ENCODE assay signal across 8 cellular contexts in genomic region chr10:117374506-117375359, GRCh38. TPM values are rescaled to one million over a fixed set of nuclear protein-coding genes. Genes with fewer than 3 reads are reported as not detected.
DNase-seq lines count a peak whose midpoint lies in the region; ATAC-seq and TF ChIP-seq lines count a peak whose summit lies in the region.

No MANE protein-coding gene starts in this region.

- intact Hi-C loops in CD14-positive monocyte (cut with micrococcal nuclease) = loop anchor here in 1 of 2 donors (10.0 kb wide), 2 partner anchors 670 to 1380 kb away; partner anchors contain the start of genes CACUL1 and RAB11FIP2

- no peak for TF ChIP-seq CTCF in CD14-positive monocyte (IDR thresholded peaks at IDR 0.05)
- TF ChIP-seq CTCF in brain (conservative IDR thresholded peaks at IDR 0.05) = no peak
- TF ChIP-seq CTCF in retinal pigment epithelial cell (conservative IDR thresholded peaks at IDR 0.05; ENCODE audit: low read depth, low read length) = no peak

- H3K36me3 ChIP-seq in SK-N-MC (ENCODE audit: insufficient read depth, low read length) (no peaks in the 10 kb centered on the region), iPS-15b (ENCODE audit: control insufficient read depth, insufficient read depth, low read length) (no peaks in the 10 kb centered on the region)

- H3K27ac ChIP-seq in SK-N-MC = no peak overlapping the region

- H3K4me1 ChIP-seq in iPS-15b (ENCODE audit: control insufficient read depth, insufficient read depth, low read length) = peaks cover 5% of the 10 kb centered on the region

- H3K9me3 ChIP-seq in SK-N-MC (ENCODE audit: low read depth, low read length) = no peaks in the 10 kb centered on the region
- no peaks in the 10 kb centered on the region for H3K9me3 ChIP-seq in iPS-15b (ENCODE audit: control insufficient read depth, insufficient read depth, low read length)

- DNase-seq in CD14-positive monocyte (ENCODE audit: low spot score) (peak; percentile 53), SK-N-MC (ENCODE audit: low read depth, low spot score) (no peak), retinal pigment epithelial cell (ENCODE audit: low read depth) (no peak), GF-D8 (lab: John Stamatoyannopoulos, UW) (no peak)

- H3K27ac Mint-ChIP-seq in CD14-positive monocyte (peak overlapping the region; percentile 82 to 93 (median 89)), brain (peak overlapping the region; percentile 89 to 95 (median 92))

- H3K9me3 Mint-ChIP-seq in CD14-positive monocyte (no peaks in the 10 kb centered on the region), brain (peaks cover 0 to 6% (median 0%) of the 10 kb centered on the region in 5 experiments)

- H3K27me3 ChIP-seq in iPS-15b (ENCODE audit: control insufficient read depth, insufficient read depth, low read length) = peaks cover 37% of the 10 kb centered on the region

- H3K9ac ChIP-seq in SK-N-MC (ENCODE audit: insufficient read length) (peak overlapping the region; percentile 70), iPS-15b (ENCODE audit: low read depth, low read length) (peak overlapping the region; percentile 47)

- H3K4me1 Mint-ChIP-seq in CD14-positive monocyte (peaks cover 44% of the 10 kb centered on the region), brain (peaks cover 44% of the 10 kb centered on the region)

- H3K36me3 Mint-ChIP-seq in CD14-positive monocyte (peaks cover 0 to 8% of the 10 kb centered on the region in 2 donors), brain (peaks cover 11% of the 10 kb centered on the region)

- H3K27me3 Mint-ChIP-seq in CD14-positive monocyte (ENCODE audit: low read depth in 3 of 3) (peaks cover 4 to 6% (median 5%) of the 10 kb centered on the region in 3 donors), brain (peaks cover 45% of the 10 kb centered on the region)

- ATAC-seq in GM19035 (IDR thresholded peaks at IDR 0.05; ENCODE audit: unreplicated experiment) = peak; percentile 36
- peak; percentile 31 for ATAC-seq in HG03103 (IDR thresholded peaks at IDR 0.05; ENCODE audit: low read depth, unreplicated experiment)

- H3K4me3 ChIP-seq in SK-N-MC = peak overlapping the region; percentile 82
- H3K4me3 ChIP-seq in iPS-15b (ENCODE audit: low read depth, low read length) = peak overlapping the region; percentile 81
- H3K4me3 ChIP-seq in retinal pigment epithelial cell (ENCODE audit: low read length) = peak overlapping the region; percentile 90

- peak overlapping the region; percentile 97 for H3K4me3 Mint-ChIP-seq in CD14-positive monocyte
- H3K4me3 Mint-ChIP-seq in brain = peak overlapping the region; percentile 96 to 99 (median 98)

RNA-seq across cellular contexts. Expression of gene PDZD8, which starts 0.5 kb away (rescaled TPM):
- polyA plus RNA-seq in CD14-positive monocyte (1 to 10 TPM; 4.6 to 9.0 TPM), brain (ENCODE audit: insufficient read depth, low read depth, low replicate concordance) (11.1 TPM)
